In the genomic region with DNA sequence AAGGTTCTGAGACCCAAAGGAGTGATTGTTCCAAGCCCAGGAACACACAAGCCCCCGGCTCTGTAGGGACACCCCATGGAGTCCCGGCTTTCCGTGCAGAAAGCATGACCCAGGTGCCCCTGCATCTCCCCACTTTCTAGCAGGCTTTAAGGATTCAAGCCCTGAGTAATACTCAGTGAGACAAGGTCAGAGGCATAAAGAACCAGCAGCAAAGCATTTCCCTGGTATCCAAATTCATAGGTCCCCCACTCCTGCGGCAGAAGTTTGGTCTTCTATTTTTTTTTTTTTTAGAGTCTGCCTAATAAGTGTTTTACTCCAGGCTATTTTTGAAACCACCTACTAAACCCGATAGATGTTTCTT, we compare ENCODE assay signal across 11 cellular contexts. TPM values are rescaled to one million over a fixed set of nuclear protein-coding genes. Genes with fewer than 3 reads are reported as not detected.
DNase-seq lines count a peak whose midpoint lies in the region; ATAC-seq and TF ChIP-seq lines count a peak whose summit lies in the region.
"Had no signal": no experiment of that assay in that cellular context is flagged by ENCODE, and none has a peak within 500 bp of the region (broad histone marks: within the 10 kb centered on the region; RNA-seq: fewer than 3 reads in every experiment).

No MANE protein-coding gene starts in this region.

- CTCF ChIA-PET in WTC11 (lab: Charles Lee): no interaction called here

- DNase-seq in dorsolateral prefrontal cortex: no peak
- DNase-seq in RKO (ENCODE audit: low spot score): no peak
- no peak for DNase-seq in WTC11 (ENCODE audit: low spot score)
- DNase-seq in mucosa of descending colon: no peak
- DNase-seq: MM.1S, NCI-H69 had no signal

- no peaks in the 10 kb centered on the region for H3K36me3 ChIP-seq in mesodermal cell (ENCODE audit: control insufficient read depth, insufficient read depth, low read length)
- H3K36me3 ChIP-seq in subcutaneous abdominal adipose tissue (ENCODE audit: control insufficient read depth in 5 of 5, insufficient read depth in 5 of 5, low read length in 5 of 5): no peaks in the 10 kb centered on the region
- no peaks in the 10 kb centered on the region for H3K36me3 ChIP-seq in mucosa of descending colon (ENCODE audit: low read depth)

- no peaks in the 10 kb centered on the region for H3K9me3 Mint-ChIP-seq in WTC11

- 52 to 63% methylated on average over 2 to 3 of the region's 5 CpGs for WGBS in mesodermal cell (ENCODE audit: insufficient coverage in 2 of 2), 2 experiments

- no peak overlapping the region for H3K4me3 Mint-ChIP-seq in WTC11

- peak overlapping the region in 2 of 5 donors; percentile 16 to 43 for H3K9ac ChIP-seq in subcutaneous abdominal adipose tissue (ENCODE audit: low read length in 5 of 5)
- H3K9ac ChIP-seq: parathyroid adenoma had no signal

- H3K27me3 ChIP-seq in dorsolateral prefrontal cortex (no peaks in the 10 kb centered on the region), subcutaneous abdominal adipose tissue (ENCODE audit: control insufficient read depth in 5 of 5, insufficient read depth in 4 of 5, low read length in 5 of 5) (no peaks in the 10 kb centered on the region)

- POLR2A ChIA-PET in WTC11 (lab: Charles Lee): no interaction called here

- H3K4me1 Mint-ChIP-seq in WTC11: peaks cover 14% of the 10 kb centered on the region

- H3K27ac Mint-ChIP-seq in WTC11: no peak overlapping the region

- TF ChIP-seq CTCF in dorsolateral prefrontal cortex (IDR thresholded peaks at IDR 0.05 in 54 of 56, conservative IDR thresholded peaks at IDR 0.05 in 2 of 56; ENCODE audit: low read depth in 1 of 56, partially characterized antibody in 56 of 56): no peak
- TF ChIP-seq CTCF in WTC11 (IDR thresholded peaks at IDR 0.05): no peak
- TF ChIP-seq CTCF in mucosa of descending colon (IDR thresholded peaks at IDR 0.05): no peak

- intact Hi-C loops in dorsolateral prefrontal cortex (cut with DNase I): no loop called here
- intact Hi-C loops in mucosa of descending colon (cut with DNase I, micrococcal nuclease): no loop called here

- no peaks in the 10 kb centered on the region for H3K27me3 Mint-ChIP-seq in WTC11 (ENCODE audit: low read depth)

- H3K36me3 Mint-ChIP-seq in WTC11: no peaks in the 10 kb centered on the region

- H3K4me3 ChIP-seq in dorsolateral prefrontal cortex (peak overlapping the region in 32 of 59 donors; percentile 6 to 47 (median 24)), mesodermal cell (ENCODE audit: extremely low read depth, insufficient read depth, low read length, poor library complexity, severe bottlenecking) (no peak overlapping the region), subcutaneous abdominal adipose tissue (ENCODE audit: low read depth in 1 of 5, low read length in 5 of 5) (peak overlapping the region; percentile 0 to 59 (median 24)), mucosa of descending colon (no peak overlapping the region)

- H3K27ac ChIP-seq in dorsolateral prefrontal cortex (peak overlapping the region in 28 of 59 donors; percentile 1 to 75 (median 42)), mesodermal cell (ENCODE audit: low read depth, low read length, severe bottlenecking) (peak overlapping the region; percentile 54), subcutaneous abdominal adipose tissue (ENCODE audit: low read depth, low read length) (no peak overlapping the region)
- H3K27ac ChIP-seq: parathyroid adenoma had no signal

- no peaks in the 10 kb centered on the region for H3K9me3 ChIP-seq in mesodermal cell (ENCODE audit: control insufficient read depth, low read length)
- no peaks in the 10 kb centered on the region for H3K9me3 ChIP-seq in subcutaneous abdominal adipose tissue (ENCODE audit: control insufficient read depth in 5 of 5, low read length in 5 of 5)
- H3K9me3 ChIP-seq in mucosa of descending colon: no peaks in the 10 kb centered on the region

- ATAC-seq in HG02678 (IDR thresholded peaks at IDR 0.05; ENCODE audit: unreplicated experiment) (peak; percentile 17), WTC11 (no peak), mucosa of descending colon (no peak), HG02870 (IDR thresholded peaks at IDR 0.05; ENCODE audit: unreplicated experiment) (no peak)

- no peaks in the 10 kb centered on the region for H3K4me1 ChIP-seq in mesodermal cell (ENCODE audit: control insufficient read depth, insufficient read depth, low read length, poor library complexity, severe bottlenecking)
- peaks cover 2 to 58% (median 33%) of the 10 kb centered on the region in 5 donors for H3K4me1 ChIP-seq in subcutaneous abdominal adipose tissue (ENCODE audit: control insufficient read depth in 5 of 5, insufficient read depth in 5 of 5, low read length in 5 of 5)
- peaks cover 15% of the 10 kb centered on the region for H3K4me1 ChIP-seq in mucosa of descending colon (ENCODE audit: low read depth)

TF ChIP-seq in WTC11, 78 proteins besides CTCF, POLR2A, EP300 and RAD21:
- TF ChIP-seq PRRX2 (CRISPR knock-in tag; IDR thresholded peaks at IDR 0.05): no peak
- TF ChIP-seq CREM (CRISPR knock-in tag; IDR thresholded peaks at IDR 0.05): no peak
- TF ChIP-seq, protein P1, sequence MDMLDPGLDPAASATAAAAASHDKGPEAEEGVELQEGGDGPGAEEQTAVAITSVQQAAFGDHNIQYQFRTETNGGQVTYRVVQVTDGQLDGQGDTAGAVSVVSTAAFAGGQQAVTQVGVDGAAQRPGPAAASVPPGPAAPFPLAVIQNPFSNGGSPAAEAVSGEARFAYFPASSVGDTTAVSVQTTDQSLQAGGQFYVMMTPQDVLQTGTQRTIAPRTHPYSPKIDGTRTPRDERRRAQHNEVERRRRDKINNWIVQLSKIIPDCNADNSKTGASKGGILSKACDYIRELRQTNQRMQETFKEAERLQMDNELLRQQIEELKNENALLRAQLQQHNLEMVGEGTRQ (CRISPR knock-in tag; IDR thresholded peaks at IDR 0.05): no peak
- no peak for TF ChIP-seq ZNF219 (CRISPR knock-in tag; IDR thresholded peaks at IDR 0.05; ENCODE audit: borderline replicate concordance)
- no peak for TF ChIP-seq SMAD4 (CRISPR knock-in tag; IDR thresholded peaks at IDR 0.05)
- no peak for TF ChIP-seq ELF4 (CRISPR knock-in tag; IDR thresholded peaks at IDR 0.05; ENCODE audit: low read depth)
- TF ChIP-seq, protein P2, sequence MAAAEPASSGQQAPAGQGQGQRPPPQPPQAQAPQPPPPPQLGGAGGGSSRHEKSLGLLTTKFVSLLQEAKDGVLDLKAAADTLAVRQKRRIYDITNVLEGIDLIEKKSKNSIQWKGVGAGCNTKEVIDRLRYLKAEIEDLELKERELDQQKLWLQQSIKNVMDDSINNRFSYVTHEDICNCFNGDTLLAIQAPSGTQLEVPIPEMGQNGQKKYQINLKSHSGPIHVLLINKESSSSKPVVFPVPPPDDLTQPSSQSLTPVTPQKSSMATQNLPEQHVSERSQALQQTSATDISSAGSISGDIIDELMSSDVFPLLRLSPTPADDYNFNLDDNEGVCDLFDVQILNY (CRISPR knock-in tag; IDR thresholded peaks at IDR 0.05): no peak
- TF ChIP-seq HMGA2 (CRISPR knock-in tag; IDR thresholded peaks at IDR 0.05): no peak
- TF ChIP-seq, protein P3, sequence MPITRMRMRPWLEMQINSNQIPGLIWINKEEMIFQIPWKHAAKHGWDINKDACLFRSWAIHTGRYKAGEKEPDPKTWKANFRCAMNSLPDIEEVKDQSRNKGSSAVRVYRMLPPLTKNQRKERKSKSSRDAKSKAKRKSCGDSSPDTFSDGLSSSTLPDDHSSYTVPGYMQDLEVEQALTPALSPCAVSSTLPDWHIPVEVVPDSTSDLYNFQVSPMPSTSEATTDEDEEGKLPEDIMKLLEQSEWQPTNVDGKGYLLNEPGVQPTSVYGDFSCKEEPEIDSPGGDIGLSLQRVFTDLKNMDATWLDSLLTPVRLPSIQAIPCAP (CRISPR knock-in tag; IDR thresholded peaks at IDR 0.05): no peak
- TF ChIP-seq ZNF317 (CRISPR knock-in tag; IDR thresholded peaks at IDR 0.05; ENCODE audit: borderline replicate concordance, low read depth): no peak
- TF ChIP-seq, protein P4, sequence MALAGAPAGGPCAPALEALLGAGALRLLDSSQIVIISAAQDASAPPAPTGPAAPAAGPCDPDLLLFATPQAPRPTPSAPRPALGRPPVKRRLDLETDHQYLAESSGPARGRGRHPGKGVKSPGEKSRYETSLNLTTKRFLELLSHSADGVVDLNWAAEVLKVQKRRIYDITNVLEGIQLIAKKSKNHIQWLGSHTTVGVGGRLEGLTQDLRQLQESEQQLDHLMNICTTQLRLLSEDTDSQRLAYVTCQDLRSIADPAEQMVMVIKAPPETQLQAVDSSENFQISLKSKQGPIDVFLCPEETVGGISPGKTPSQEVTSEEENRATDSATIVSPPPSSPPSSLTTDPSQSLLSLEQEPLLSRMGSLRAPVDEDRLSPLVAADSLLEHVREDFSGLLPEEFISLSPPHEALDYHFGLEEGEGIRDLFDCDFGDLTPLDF (CRISPR knock-in tag; IDR thresholded peaks at IDR 0.05): no peak
- no peak for TF ChIP-seq GTF2I (CRISPR knock-in tag; conservative IDR thresholded peaks at IDR 0.05)

RNA-seq across cellular contexts. Expression of a gene that starts 16.3 kb away (rescaled TPM):
- total RNA-seq in dorsolateral prefrontal cortex (10 to 100 TPM; 24.7 to 83.6 (median 37.5) TPM), WTC11 (2021) (1.7 to 2.9 TPM (median 2.2 TPM) in 3 replicates), mucosa of descending colon (10 to 100 TPM; 22.7 to 66.6 (median 36.9) TPM)
- 12.1 TPM for polyA plus RNA-seq in mesodermal cell (2013, experiment 1 of 2)
- 11.8 TPM for polyA plus RNA-seq in mesodermal cell (2013, experiment 2 of 2)

RNA-seq across cellular contexts. Expression of a gene that starts 18.0 kb away (rescaled TPM):
- 10 to 100 TPM; 32.1 to 76.5 (median 56.0) TPM for total RNA-seq in dorsolateral prefrontal cortex
- 20.0 TPM for polyA plus RNA-seq in mesodermal cell (2013, experiment 1 of 2)
- 16.5 TPM for polyA plus RNA-seq in mesodermal cell (2013, experiment 2 of 2)
- 11.8 to 13.8 TPM (median 12.8 TPM) in 3 replicates for total RNA-seq in WTC11 (2021)
- 10 to 100 TPM; 47.6 to 61.4 (median 57.1) TPM for total RNA-seq in mucosa of descending colon

Comparison
In these comparisons a context has a peak if more than half of its experiments do, and no peak if none do; other contexts are left out.
1. H3K4me3 ChIP-seq: peak in dorsolateral prefrontal cortex (32 of 59) and subcutaneous abdominal adipose tissue (5 of 5); none in mesodermal cell (single experiment) and mucosa of descending colon (single experiment).